25 cellular contexts compared by ENCODE assay signal in the genomic region with DNA sequence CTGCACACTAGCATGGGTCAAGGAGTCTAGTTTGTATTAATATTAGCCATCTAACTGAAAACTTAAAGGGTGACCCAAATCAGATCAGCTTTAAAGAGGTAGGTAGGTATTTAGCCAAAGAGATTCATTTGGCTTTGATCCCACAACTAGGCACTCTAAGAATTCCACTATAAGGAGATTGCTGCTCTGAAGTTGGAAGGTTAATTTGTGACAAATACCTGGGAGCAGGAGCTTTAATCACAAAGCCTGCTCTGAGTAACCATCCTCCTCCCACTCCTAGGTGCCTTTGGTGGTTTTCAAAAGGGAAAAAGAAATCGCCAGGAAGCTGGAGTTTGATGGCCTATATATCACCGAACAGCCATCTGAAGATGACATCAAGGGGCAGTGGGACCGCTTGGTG.
"Had no signal": no experiment of that assay in that cellular context is flagged by ENCODE, and none has a peak within 500 bp of the region (broad histone marks: within the 10 kb centered on the region; RNA-seq: fewer than 3 reads in every experiment).

No MANE protein-coding gene starts in this region.

- H3K27me3 ChIP-seq: colonic mucosa, dorsolateral prefrontal cortex, esophagus muscularis mucosa, foreskin keratinocyte, gastrocnemius medialis, gastroesophageal sphincter, heart left ventricle, heart right ventricle had no signal

- H3K36me3 ChIP-seq: colonic mucosa, esophagus muscularis mucosa, esophagus squamous epithelium, gastrocnemius medialis, heart left ventricle, heart right ventricle had no signal

- H3K4me3 ChIP-seq: colonic mucosa, coronary artery, dorsolateral prefrontal cortex, esophagus muscularis mucosa, esophagus squamous epithelium, gastrocnemius medialis, gastroesophageal sphincter, heart left ventricle, heart right ventricle had no signal

- H3K4me1 ChIP-seq: colonic mucosa, esophagus muscularis mucosa, esophagus squamous epithelium, foreskin keratinocyte, gastrocnemius medialis, gastroesophageal sphincter, heart left ventricle, heart right ventricle had no signal

- H3K27ac Mint-ChIP-seq: dendritic cell treated with granulocyte-macrophage colony-stimulating factor and Interleukin-4, amounts not matched to agents 40 ng/mL and 50 ng/mL, for 4 days; effector memory CD8-positive, alpha-beta T cell; endodermal cell had no signal

- ATAC-seq: effector memory CD8-positive, alpha-beta T cell; esophagus mucosa; foreskin keratinocyte; gastrocnemius medialis; gastroesophageal sphincter; heart left ventricle; heart right ventricle had no signal

- DNase-seq: colonic mucosa; cortex of kidney; dermis blood vessel endothelial cell; dorsolateral prefrontal cortex; effector CD4-positive, alpha-beta T cell; effector CD8-positive, alpha-beta T cell; effector memory CD4-positive, alpha-beta T cell; effector memory CD8-positive, alpha-beta T cell; endodermal cell; erythroblast; esophagus squamous epithelium; foreskin fibroblast; foreskin keratinocyte; foreskin melanocyte; gastrocnemius medialis; glutamatergic neuron; head of caudate nucleus; heart left ventricle; heart right ventricle had no signal

- H3K4me3 Mint-ChIP-seq: dendritic cell treated with granulocyte-macrophage colony-stimulating factor and Interleukin-4, amounts not matched to agents 40 ng/mL and 50 ng/mL, for 4 days; effector memory CD8-positive, alpha-beta T cell; endodermal cell had no signal

- H3K9me3 Mint-ChIP-seq: dendritic cell treated with granulocyte-macrophage colony-stimulating factor and Interleukin-4, amounts not matched to agents 40 ng/mL and 50 ng/mL, for 4 days; endodermal cell had no signal

- H3K27me3 Mint-ChIP-seq: dendritic cell treated with granulocyte-macrophage colony-stimulating factor and Interleukin-4, amounts not matched to agents 40 ng/mL and 50 ng/mL, for 4 days had no signal

- H3K27ac ChIP-seq: colonic mucosa, coronary artery, dorsolateral prefrontal cortex, epithelial cell of prostate, esophagus muscularis mucosa, esophagus squamous epithelium, foreskin keratinocyte, gastrocnemius medialis, gastroesophageal sphincter, heart left ventricle, heart right ventricle had no signal

- H3K9me3 ChIP-seq: colonic mucosa, esophagus muscularis mucosa, esophagus squamous epithelium, gastrocnemius medialis, gastroesophageal sphincter, heart left ventricle, heart right ventricle had no signal
